Comparison of ENCODE assay signal across 21 cellular contexts in the genomic region with DNA sequence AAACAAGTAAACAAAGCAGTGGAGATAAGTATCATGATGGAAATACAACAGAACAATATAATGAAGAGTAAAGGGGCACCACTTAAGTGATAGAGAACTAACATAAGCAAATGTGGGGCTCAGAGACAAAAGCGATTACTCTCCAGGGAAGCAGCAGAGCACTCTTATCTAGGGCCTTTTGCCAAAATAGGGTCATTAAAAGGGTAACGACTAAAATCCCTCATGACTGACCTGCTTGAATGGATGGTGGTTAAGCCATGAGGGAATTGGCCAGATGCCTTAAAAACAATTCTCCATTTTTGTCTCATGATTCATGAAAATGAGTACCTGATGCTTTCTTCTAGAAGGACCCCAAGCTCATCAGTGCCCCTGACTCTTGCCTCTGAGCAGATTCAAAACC. TPM values are rescaled to one million over a fixed set of nuclear protein-coding genes. Genes with fewer than 3 reads are reported as not detected.
"Had no signal": no experiment of that assay in that cellular context is flagged by ENCODE, and none has a peak within 500 bp of the region (broad histone marks: within the 10 kb centered on the region; RNA-seq: fewer than 3 reads in every experiment).

No MANE protein-coding gene starts in this region.

- H3K9me3 ChIP-seq: body of pancreas, heart left ventricle, neutrophil, thyroid gland, uterus had no signal

- H3K4me3 Mint-ChIP-seq: activated naive CD4-positive, alpha-beta T cell treated with anti-CD3 and anti-CD28 coated beads, Interleukin-2, amount 10 ng/mL, durations not matched to agents 7 days and 5 days; activated T-helper 17 cell treated with anti-CD3 and anti-CD28 coated beads, Interleukin-2, amount 50 U/mL, for 72 hours; naive thymus-derived CD4-positive, alpha-beta T cell had no signal

- H3K4me1 Mint-ChIP-seq: activated naive CD4-positive, alpha-beta T cell treated with anti-CD3 and anti-CD28 coated beads, Interleukin-2, amount 10 ng/mL, durations not matched to agents 7 days and 5 days; activated T-helper 17 cell treated with anti-CD3 and anti-CD28 coated beads, Interleukin-2, amount 50 U/mL, for 72 hours; naive thymus-derived CD4-positive, alpha-beta T cell had no signal

- H3K36me3 ChIP-seq: heart left ventricle, neutrophil, thyroid gland, uterus had no signal

- H3K4me3 ChIP-seq: body of pancreas, coronary artery, heart left ventricle, thyroid gland, uterus had no signal

- H3K27ac Mint-ChIP-seq: activated naive CD4-positive, alpha-beta T cell treated with anti-CD3 and anti-CD28 coated beads, Interleukin-2, amount 10 ng/mL, durations not matched to agents 7 days and 5 days; activated T-helper 17 cell treated with anti-CD3 and anti-CD28 coated beads, Interleukin-2, amount 50 U/mL, for 72 hours; naive thymus-derived CD4-positive, alpha-beta T cell had no signal

- DNase-seq: activated CD4-positive, alpha-beta T cell treated with anti-CD3 and anti-CD28 coated beads, Interleukin-2, amount 50 U/mL, for 1 hour; activated CD4-positive, CD25-positive, alpha-beta regulatory T cell; activated naive CD4-positive, alpha-beta T cell treated with anti-CD3 and anti-CD28 coated beads, Interleukin-2, amount 10 ng/mL, durations not matched to agents 7 days and 5 days; activated T-cell treated with anti-CD3 and anti-CD28 coated beads for 4 hours; body of pancreas; central memory CD4-positive, alpha-beta T cell; effector CD4-positive, alpha-beta T cell; foreskin melanocyte; heart left ventricle; islet precursor cell; mammary epithelial cell; naive thymus-derived CD4-positive, alpha-beta T cell; posterior cingulate gyrus; right cardiac atrium; small intestine; thyroid gland; uterus had no signal

- H3K4me1 ChIP-seq: uterus had no signal

- H3K27ac ChIP-seq: body of pancreas, coronary artery, heart left ventricle, neutrophil, thyroid gland, uterus had no signal

- H3K36me3 Mint-ChIP-seq: activated naive CD4-positive, alpha-beta T cell treated with anti-CD3 and anti-CD28 coated beads, Interleukin-2, amount 10 ng/mL, durations not matched to agents 7 days and 5 days had no signal

- H3K9me3 Mint-ChIP-seq: activated naive CD4-positive, alpha-beta T cell treated with anti-CD3 and anti-CD28 coated beads, Interleukin-2, amount 10 ng/mL, durations not matched to agents 7 days and 5 days; activated T-helper 17 cell treated with anti-CD3 and anti-CD28 coated beads, Interleukin-2, amount 50 U/mL, for 72 hours had no signal

RNA-seq across cellular contexts. Expression of a gene that starts 3.2 kb away (rescaled TPM):
- total RNA-seq: activated CD8-positive, alpha-beta memory T cell treated with anti-CD3 and anti-CD28 coated beads for 36 hours; activated T-helper 17 cell treated with anti-CD3 and anti-CD28 coated beads, Interleukin-2, amount 50 U/mL, for 72 hours; naive thymus-derived CD4-positive, alpha-beta T cell had no signal
- polyA plus RNA-seq: heart left ventricle; mammary epithelial cell; naive thymus-derived CD4-positive, alpha-beta T cell had no signal
